In genomic region chr9:123360161-123361085, GRCh38 we compare ENCODE assay signal across 1 cellular context.
TF ChIP-seq lines count a peak whose summit lies in the region.

No MANE protein-coding gene starts in this region.

TF ChIP-seq in K562, 482 proteins besides CTCF, POLR2A, EP300 and RAD21 (continued from another document and continues in another):
- TF ChIP-seq ZNF740 (CRISPR knock-in tag; IDR thresholded peaks at IDR 0.05) (no peak), ZNF740 (tag; IDR thresholded peaks at IDR 0.05) (peak; percentile 52 to 61; a peak in 1 of 4 replicates), HDGF (IDR thresholded peaks at IDR 0.05) (0 out of 2 replicates have a peak, but pooled peaks have one; percentile 23), NCOA2 (IDR thresholded peaks at IDR 0.05; ENCODE audit: partially characterized antibody in 2 of 2) (no peak), KAT7 (CRISPR knock-in tag; IDR thresholded peaks at IDR 0.05; ENCODE audit: borderline replicate concordance) (peak; percentile 41; the same call in 1 of the 2 replicates), ZNF57 (CRISPR knock-in tag; IDR thresholded peaks at IDR 0.05) (no peak), PHF8 (IDR thresholded peaks at IDR 0.05; ENCODE audit: borderline replicate concordance, low read length) (peak; percentile 51; the same call in 1 of the 2 replicates), NFE2 (IDR thresholded peaks at IDR 0.05; ENCODE audit: low read depth) (no peak), TSHZ1 (CRISPR knock-in tag; IDR thresholded peaks at IDR 0.05) (no peak), ZBTB7A (IDR thresholded peaks at IDR 0.05; ENCODE audit: borderline replicate concordance, control insufficient read depth, low read depth, low read length) (peak; percentile 83; the same call in 1 of the 2 replicates), ZNF280A (IDR thresholded peaks at IDR 0.05; ENCODE audit: low read depth, partially characterized antibody) (no peak), U2AF1 (optimal IDR thresholded peaks at IDR 0.05; ENCODE audit: low read depth, low read length) (no peak), PRMT5 (CRISPR knock-in tag; IDR thresholded peaks at IDR 0.05) (no peak), TBL1XR1 (IDR thresholded peaks at IDR 0.05; ENCODE audit: low read length in 2 of 2) (no peak; a peak in 1 of 4 replicates), NELFE (IDR thresholded peaks at IDR 0.05; ENCODE audit: insufficient read depth, insufficient read length) (no peak), ZC3H11A (IDR thresholded peaks at IDR 0.05; ENCODE audit: low read depth, low read length) (no peak), ZBTB12 (CRISPR knock-in tag; IDR thresholded peaks at IDR 0.05) (no peak), OTX1 (CRISPR knock-in tag; IDR thresholded peaks at IDR 0.05) (no peak), NCOA1 (IDR thresholded peaks at IDR 0.05; ENCODE audit: low read depth) (0 out of 2 replicates have a peak, but pooled peaks have one; percentile 28), CHD7 (IDR thresholded peaks at IDR 0.05; ENCODE audit: low read depth, low read length) (no peak), POLR2H (tag; IDR thresholded peaks at IDR 0.05; ENCODE audit: low read depth) (no peak), SPI1 (IDR thresholded peaks at IDR 0.05; ENCODE audit: borderline replicate concordance, low read depth, low read length) (no peak), CBX5 (IDR thresholded peaks at IDR 0.05; ENCODE audit: borderline replicate concordance, low read depth) (0 out of 2 replicates have a peak, but pooled peaks have one; percentile 38), PYGO2 (tag; IDR thresholded peaks at IDR 0.05) (no peak), SREBF1 (IDR thresholded peaks at IDR 0.05; ENCODE audit: borderline replicate concordance, low read depth, low read length) (no peak), ZNF449 (CRISPR knock-in tag; IDR thresholded peaks at IDR 0.05) (no peak), CEBPG (CRISPR knock-in tag; IDR thresholded peaks at IDR 0.05) (no peak), CEBPG (tag; conservative IDR thresholded peaks at IDR 0.05 in 1 of 2, IDR thresholded peaks at IDR 0.05 in 1 of 2) (no peak), CBFA2T2 (conservative IDR thresholded peaks at IDR 0.05) (peak; percentile 59), E2F4 (CRISPR knock-in tag; IDR thresholded peaks at IDR 0.05; ENCODE audit: low read depth) (peak; percentile 31; the same call in 1 of the 2 replicates), MBD2 (IDR thresholded peaks at IDR 0.05; ENCODE audit: borderline replicate concordance, low read depth) (no peak), RBM22 (IDR thresholded peaks at IDR 0.05; ENCODE audit: low read depth, low read length, poor library complexity, severe bottlenecking) (peak; percentile 77), KLF1 (tag; IDR thresholded peaks at IDR 0.05) (no peak), POLR3G (IDR thresholded peaks at IDR 0.05; ENCODE audit: extremely low read depth, insufficient read length, insufficient replicate concordance) (no peak), MYBL2 (IDR thresholded peaks at IDR 0.05; ENCODE audit: low read depth) (no peak), MYBL2 (CRISPR knock-in tag; IDR thresholded peaks at IDR 0.05; ENCODE audit: borderline replicate concordance) (no peak), BRD4 (IDR thresholded peaks at IDR 0.05) (0 out of 2 replicates have a peak, but pooled peaks have one; percentile 44), CHD1 (IDR thresholded peaks at IDR 0.05; ENCODE audit: low read length) (no peak), E2F1 (CRISPR knock-in tag; IDR thresholded peaks at IDR 0.05) (no peak), DMBX1 (CRISPR knock-in tag; IDR thresholded peaks at IDR 0.05; ENCODE audit: borderline replicate concordance) (no peak)
